ENCODE assay signal across 20 cellular contexts in genomic region chr9:84736076-84736475, GRCh38.
"Had no signal": no experiment of that assay in that cellular context is flagged by ENCODE, and none has a peak within 500 bp of the region (broad histone marks: within the 10 kb centered on the region; RNA-seq: fewer than 3 reads in every experiment).

No MANE protein-coding gene starts in this region.

- H3K4me1 Mint-ChIP-seq: naive thymus-derived CD8-positive, alpha-beta T cell; stimulated activated naive B cell treated with anti-CD40 and anti-IgM and Interleukin-4, amounts not matched to agents 10 μg/mL and 1 μg/mL and 100 μg/mL, for 72 hours had no signal

- H3K9me3 ChIP-seq: neutrophil, pancreas, sigmoid colon, thoracic aorta, upper lobe of left lung had no signal

- H3K9me3 Mint-ChIP-seq: activated T-helper 1 cell treated with anti-CD3 and anti-CD28 coated beads, Interleukin-12 subunit alpha, Interleukin-12 subunit beta, Interleukin-2, Interleukin-4 antibody, amounts not matched to agents 30 ng/mL and 10 ng/mL and 1 ng/mL, durations not matched to agents 14 hours and 24 hours and 36 hours had no signal

- H3K27ac Mint-ChIP-seq: activated naive CD8-positive, alpha-beta T cell; activated T-helper 1 cell treated with anti-CD3 and anti-CD28 coated beads, Interleukin-12 subunit alpha, Interleukin-12 subunit beta, Interleukin-2, Interleukin-4 antibody, amounts not matched to agents 30 ng/mL and 10 ng/mL and 1 ng/mL, durations not matched to agents 14 hours and 24 hours and 36 hours; naive thymus-derived CD8-positive, alpha-beta T cell; stimulated activated naive B cell treated with anti-CD40 and anti-IgM and Interleukin-4, amounts not matched to agents 10 μg/mL and 1 μg/mL and 100 μg/mL, for 72 hours had no signal

- H3K4me3 ChIP-seq: pancreas, sigmoid colon, thoracic aorta, upper lobe of left lung had no signal

- FAIRE-seq: colon, kidney, pancreas, TTC549 had no signal

- ATAC-seq: foreskin keratinocyte; left lobe of liver; naive thymus-derived CD8-positive, alpha-beta T cell; pancreas; stimulated activated naive B cell treated with anti-CD40 and anti-IgM and Interleukin-4, amounts not matched to agents 10 μg/mL and 1 μg/mL and 100 μg/mL, for 72 hours had no signal

- DNase-seq: activated CD4-positive, alpha-beta T cell treated with anti-CD3 and anti-CD28 coated beads, Interleukin-2, amount 50 U/mL, for 4 hours; activated T-cell treated with anti-CD3 and anti-CD28 coated beads for 4 hours; foreskin keratinocyte; hippocampal formation; kidney; naive thymus-derived CD8-positive, alpha-beta T cell; pancreas; sigmoid colon; stimulated activated naive B cell treated with anti-CD40 and anti-IgM and Interleukin-4, amounts not matched to agents 10 μg/mL and 1 μg/mL and 100 μg/mL, for 72 hours; SW 1271; upper lobe of left lung had no signal

- H3K27ac ChIP-seq: epithelial cell of prostate, foreskin keratinocyte, neutrophil, pancreas, sigmoid colon, thoracic aorta, upper lobe of left lung had no signal

- H3K4me1 ChIP-seq: foreskin keratinocyte, pancreas, sigmoid colon, upper lobe of left lung had no signal

- H3K36me3 Mint-ChIP-seq: activated naive CD8-positive, alpha-beta T cell; naive thymus-derived CD8-positive, alpha-beta T cell; stimulated activated naive B cell treated with anti-CD40 and anti-IgM and Interleukin-4, amounts not matched to agents 10 μg/mL and 1 μg/mL and 100 μg/mL, for 72 hours had no signal

- H3K36me3 ChIP-seq: neutrophil, pancreas, sigmoid colon, thoracic aorta, upper lobe of left lung had no signal

- H3K27me3 ChIP-seq: dorsolateral prefrontal cortex, neutrophil, pancreas, sigmoid colon, upper lobe of left lung had no signal

- H3K4me3 Mint-ChIP-seq: activated naive CD8-positive, alpha-beta T cell; activated T-helper 1 cell treated with anti-CD3 and anti-CD28 coated beads, Interleukin-12 subunit alpha, Interleukin-12 subunit beta, Interleukin-2, Interleukin-4 antibody, amounts not matched to agents 30 ng/mL and 10 ng/mL and 1 ng/mL, durations not matched to agents 14 hours and 24 hours and 36 hours; naive thymus-derived CD8-positive, alpha-beta T cell; stimulated activated naive B cell treated with anti-CD40 and anti-IgM and Interleukin-4, amounts not matched to agents 10 μg/mL and 1 μg/mL and 100 μg/mL, for 72 hours had no signal
